35 cellular contexts compared by ENCODE assay signal in genomic region chr1:150521196-150521968, GRCh38. TPM values are rescaled to one million over a fixed set of nuclear protein-coding genes. Genes with fewer than 3 reads are reported as not detected.
"Had no signal": no experiment of that assay in that cellular context is flagged by ENCODE, and none has a peak within 500 bp of the region (broad histone marks: within the 10 kb centered on the region; RNA-seq: fewer than 3 reads in every experiment).

No MANE protein-coding gene starts in this region.

- H3K27me3 Mint-ChIP-seq: effector memory CD8-positive, alpha-beta T cell had no signal

- ATAC-seq: activated CD4-positive, CD25-positive, alpha-beta regulatory T cell treated with anti-CD3 and anti-CD28 coated beads, Interleukin-2, amount 50 U/mL, for 24 hours; effector memory CD8-positive, alpha-beta T cell; heart right ventricle; left lobe of liver; lower lobe of right lung had no signal

- DNase-seq: activated CD4-positive, alpha-beta T cell treated with anti-CD3 and anti-CD28 coated beads for 48 hours; activated CD4-positive, alpha-beta T cell treated with anti-CD3 and anti-CD28 coated beads, Interleukin-2, amount 50 U/mL, for 48 hours; activated CD8-positive, alpha-beta memory T cell treated with anti-CD3 and anti-CD28 coated beads, Interleukin-2, amount 50 U/mL, for 4 hours; activated gamma-delta T cell; activated naive CD4-positive, alpha-beta T cell treated with anti-CD3 and anti-CD28 coated beads, Interleukin-2, amount 10 ng/mL, durations not matched to agents 7 days and 5 days; activated naive CD8-positive, alpha-beta T cell treated with anti-CD3 and anti-CD28 coated beads, Interleukin-2, amount 10 ng/mL, durations not matched to agents 7 days and 5 days; activated T-cell treated with anti-CD3 and anti-CD28 coated beads, Interleukin-2, amount 50 U/mL, for 1 hour; cerebellar nuclear complex; colonic mucosa; effector memory CD8-positive, alpha-beta T cell; heart right ventricle; kidney glomerular epithelial cell; lower lobe of right lung; mesenchymal stem cell; nephron progenitor cell; ovary; stimulated activated naive CD4-positive, alpha-beta T cell; T-helper 1 cell; WERI-Rb-1 had no signal

- H3K9me3 ChIP-seq: ascending aorta, colonic mucosa, heart right ventricle, lower lobe of right lung, neutrophil, ovary, right atrium auricular region, spleen, suprapubic skin, tibial nerve had no signal

- H3K4me3 ChIP-seq: ascending aorta, cardiac muscle cell, colonic mucosa, heart right ventricle, lower lobe of right lung, ovary, right atrium auricular region, spleen, suprapubic skin, tibial nerve had no signal

- H3K27me3 ChIP-seq: ascending aorta, cardiac muscle cell, colonic mucosa, heart right ventricle, ovary, right atrium auricular region, spleen, suprapubic skin, tibial nerve had no signal

- H3K9me3 Mint-ChIP-seq: activated naive CD4-positive, alpha-beta T cell treated with anti-CD3 and anti-CD28 coated beads, Interleukin-2, amount 10 ng/mL, durations not matched to agents 7 days and 5 days; activated naive CD8-positive, alpha-beta T cell treated with anti-CD3 and anti-CD28 coated beads, Interleukin-2, amount 10 ng/mL, durations not matched to agents 7 days and 5 days; brain; effector memory CD8-positive, alpha-beta T cell; nephron progenitor cell; T-helper 2 cell treated with Interferon-gamma antibody and Interleukin-4, amounts not matched to agents 5 μg/mL and 100 μg/mL, for 36 hours had no signal

- H3K27ac ChIP-seq: ascending aorta, cardiac muscle cell, colonic mucosa, heart right ventricle, lower lobe of right lung, neutrophil, ovary, right atrium auricular region, spleen, suprapubic skin, tibial nerve, WERI-Rb-1 had no signal

- H3K36me3 Mint-ChIP-seq: activated naive CD4-positive, alpha-beta T cell treated with anti-CD3 and anti-CD28 coated beads, Interleukin-2, amount 10 ng/mL, durations not matched to agents 7 days and 5 days; activated naive CD8-positive, alpha-beta T cell treated with anti-CD3 and anti-CD28 coated beads, Interleukin-2, amount 10 ng/mL, durations not matched to agents 7 days and 5 days; brain had no signal

- H3K27ac Mint-ChIP-seq: activated naive CD4-positive, alpha-beta T cell treated with anti-CD3 and anti-CD28 coated beads, Interleukin-2, amount 10 ng/mL, durations not matched to agents 7 days and 5 days; activated naive CD8-positive, alpha-beta T cell treated with anti-CD3 and anti-CD28 coated beads, Interleukin-2, amount 10 ng/mL, durations not matched to agents 7 days and 5 days; brain; effector memory CD8-positive, alpha-beta T cell; nephron progenitor cell; T-helper 2 cell treated with Interferon-gamma antibody and Interleukin-4, amounts not matched to agents 5 μg/mL and 100 μg/mL, for 36 hours had no signal

- H3K36me3 ChIP-seq: ascending aorta, cardiac muscle cell, colonic mucosa, heart right ventricle, lower lobe of right lung, neutrophil, ovary, right atrium auricular region, spleen, suprapubic skin, tibial nerve, WERI-Rb-1 had no signal

- H3K4me3 Mint-ChIP-seq: activated naive CD4-positive, alpha-beta T cell treated with anti-CD3 and anti-CD28 coated beads, Interleukin-2, amount 10 ng/mL, durations not matched to agents 7 days and 5 days; activated naive CD8-positive, alpha-beta T cell treated with anti-CD3 and anti-CD28 coated beads, Interleukin-2, amount 10 ng/mL, durations not matched to agents 7 days and 5 days; brain; effector memory CD8-positive, alpha-beta T cell; nephron progenitor cell; T-helper 2 cell treated with Interferon-gamma antibody and Interleukin-4, amounts not matched to agents 5 μg/mL and 100 μg/mL, for 36 hours had no signal

RNA-seq across cellular contexts. Expression of gene FALEC, which starts 5.8 kb away (rescaled TPM):
- total RNA-seq: ascending aorta, colonic mucosa, dermis microvascular lymphatic vessel endothelial cell, glomerular endothelial cell, lower lobe of right lung, right atrium auricular region, suprapubic skin, tibial nerve, urinary bladder had no signal
- polyA plus RNA-seq: fibroblast of lung, heart right ventricle had no signal

RNA-seq across cellular contexts. Expression of gene ADAMTSL4, which starts 27.8 kb away (rescaled TPM):
- total RNA-seq: activated CD8-positive, alpha-beta memory T cell treated with anti-CD3 and anti-CD28 coated beads for 36 hours had no signal
